8 cellular contexts compared by ENCODE assay signal in the genomic region with DNA sequence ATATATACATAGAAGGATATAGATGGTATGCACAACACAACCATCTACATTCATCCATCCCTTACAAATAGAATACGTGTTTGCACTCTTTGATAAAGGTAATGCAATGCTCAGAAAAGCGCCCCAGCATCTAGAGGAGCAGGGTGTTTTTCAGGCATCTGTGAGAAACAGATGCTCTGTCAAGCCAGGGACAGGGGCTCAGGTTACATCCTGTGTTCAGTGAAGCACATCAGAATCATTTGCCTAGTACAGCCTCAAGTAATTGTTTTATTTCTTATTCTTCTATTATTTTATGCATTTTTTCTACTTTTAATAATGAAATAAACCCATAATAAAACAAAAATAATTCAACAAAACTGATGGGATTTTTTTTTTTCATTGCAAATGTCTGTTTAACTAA. TPM values are rescaled to one million over a fixed set of nuclear protein-coding genes. Genes with fewer than 3 reads are reported as not detected.
DNase-seq lines count a peak whose midpoint lies in the region; ATAC-seq and TF ChIP-seq lines count a peak whose summit lies in the region.

No MANE protein-coding gene starts in this region.

- H3K79me2 ChIP-seq in fibroblast of lung (ENCODE audit: control insufficient read depth, insufficient read depth, low read length): no peaks in the 10 kb centered on the region

- no peak overlapping the region for H3K9ac ChIP-seq in fibroblast of lung (ENCODE audit: insufficient read depth, low read length)

- H4K20me1 ChIP-seq in fibroblast of lung (ENCODE audit: control insufficient read depth, extremely low read depth, insufficient read depth, low read length): no peaks in the 10 kb centered on the region

- DNase-seq in NCI-H1105 treated with DMSO at 0.1 percent for 48 hours (lab: John Stamatoyannopoulos, UW) (peak; percentile 72), fibroblast of lung (ENCODE audit: low read depth in 2 of 2) (peak; percentile 21 to 23), ovary (no peak), immature natural killer cell (no peak), LoVo (ENCODE audit: low spot score) (no peak)
- no peak for DNase-seq in T-helper 2 cell treated with Interferon-gamma antibody and Interleukin-4, amounts not matched to agents 5 μg/mL and 100 μg/mL, for 36 hours (ENCODE audit: low spot score)

- TF ChIP-seq CTCF in fibroblast of lung (conservative IDR thresholded peaks at IDR 0.05 in 1 of 2, IDR thresholded peaks at IDR 0.05 in 1 of 2; ENCODE audit: low read depth in 1 of 2, low read length in 2 of 2): no peak
- TF ChIP-seq CTCF in ovary (IDR thresholded peaks at IDR 0.05): no peak

- no peak overlapping the region for H2AFZ ChIP-seq in fibroblast of lung (ENCODE audit: low read length)

- H3K4me1 ChIP-seq in fibroblast of lung (ENCODE audit: control insufficient read depth, extremely low read depth, insufficient read depth, low read length) (no peaks in the 10 kb centered on the region), ovary (ENCODE audit: insufficient read depth) (no peaks in the 10 kb centered on the region)

- no peaks in the 10 kb centered on the region for H3K36me3 ChIP-seq in fibroblast of lung (ENCODE audit: control insufficient read depth, insufficient read depth, low read length)
- H3K36me3 ChIP-seq in ovary: no peaks in the 10 kb centered on the region

- WGBS in ovary, 3 donors: 44 to 58% (median 51%) methylated on average over 2 of the region's 2 CpGs

- H3K4me3 Mint-ChIP-seq in immature natural killer cell: no peak overlapping the region
- H3K4me3 Mint-ChIP-seq in T-helper 2 cell treated with Interferon-gamma antibody and Interleukin-4, amounts not matched to agents 5 μg/mL and 100 μg/mL, for 36 hours: no peak overlapping the region

- H3K36me3 Mint-ChIP-seq in immature natural killer cell: no peaks in the 10 kb centered on the region
- H3K36me3 Mint-ChIP-seq in T-helper 2 cell treated with Interferon-gamma antibody and Interleukin-4, amounts not matched to agents 5 μg/mL and 100 μg/mL, for 36 hours (ENCODE audit: low read depth): no peaks in the 10 kb centered on the region

- no peaks in the 10 kb centered on the region for H3K9me3 ChIP-seq in fibroblast of lung (ENCODE audit: control insufficient read depth, insufficient read depth, low read depth, low read length)
- no peaks in the 10 kb centered on the region for H3K9me3 ChIP-seq in ovary

- intact Hi-C loops in ovary (cut with DNase I): no loop called here

- H3K4me3 ChIP-seq in fibroblast of lung (replicated peaks in 1 of 4; ENCODE audit: control extremely low read depth in 1 of 4, insufficient read depth in 1 of 4, low read depth in 3 of 4, low read length in 4 of 4) (no peak overlapping the region), ovary (no peak overlapping the region)

- peak; percentile 88 for ATAC-seq in GM18511 (IDR thresholded peaks at IDR 0.05; ENCODE audit: unreplicated experiment)
- peak; percentile 89 for ATAC-seq in GM21825 (IDR thresholded peaks at IDR 0.05; ENCODE audit: unreplicated experiment)

- H3K9me3 Mint-ChIP-seq in immature natural killer cell: no peaks in the 10 kb centered on the region
- no peaks in the 10 kb centered on the region for H3K9me3 Mint-ChIP-seq in T-helper 2 cell treated with Interferon-gamma antibody and Interleukin-4, amounts not matched to agents 5 μg/mL and 100 μg/mL, for 36 hours

- H3K27ac Mint-ChIP-seq in immature natural killer cell: no peak overlapping the region
- no peak overlapping the region for H3K27ac Mint-ChIP-seq in T-helper 2 cell treated with Interferon-gamma antibody and Interleukin-4, amounts not matched to agents 5 μg/mL and 100 μg/mL, for 36 hours

- H3K27ac ChIP-seq in fibroblast of lung (ENCODE audit: insufficient read depth, low read length) (no peak overlapping the region), ovary (no peak overlapping the region)

- TF ChIP-seq POLR2A in ovary (IDR thresholded peaks at IDR 0.05): no peak

- H3K27me3 Mint-ChIP-seq in immature natural killer cell (ENCODE audit: low read depth in 3 of 3): peaks cover 0 to 2% (median 0%) of the 10 kb centered on the region in 3 donors
- H3K27me3 Mint-ChIP-seq in T-helper 2 cell treated with Interferon-gamma antibody and Interleukin-4, amounts not matched to agents 5 μg/mL and 100 μg/mL, for 36 hours (ENCODE audit: low read depth): no peaks in the 10 kb centered on the region

- H3K27me3 ChIP-seq in fibroblast of lung (ENCODE audit: control insufficient read depth, insufficient read depth, low read length): no peaks in the 10 kb centered on the region
- H3K27me3 ChIP-seq in ovary: no peaks in the 10 kb centered on the region

- no peak for TF ChIP-seq EP300 in ovary (IDR thresholded peaks at IDR 0.05)

- no peaks in the 10 kb centered on the region for H3K4me1 Mint-ChIP-seq in immature natural killer cell
- peaks cover 34% of the 10 kb centered on the region for H3K4me1 Mint-ChIP-seq in T-helper 2 cell treated with Interferon-gamma antibody and Interleukin-4, amounts not matched to agents 5 μg/mL and 100 μg/mL, for 36 hours (ENCODE audit: low read depth)

- no peak overlapping the region for H3K4me2 ChIP-seq in fibroblast of lung (ENCODE audit: extremely low read depth, insufficient read depth, low read length)

RNA-seq across cellular contexts. Expression of a gene that starts 50.5 kb away (rescaled TPM):
- total RNA-seq in fibroblast of lung: 216 and 332 TPM in 2 replicates
- 216 and 407 TPM in 2 replicates for polyA plus RNA-seq in fibroblast of lung
- polyA plus RNA-seq in fibroblast of lung (2012): 128 and 309 TPM in 2 replicates
- polyA minus RNA-seq in fibroblast of lung (ENCODE audit: low replicate concordance): 45.1 and 68.8 TPM in 2 replicates
- 100 to 1,000 TPM in 4 of 7 donors, 10 to 100 TPM in 3; 85.1 to 204 (median 116) TPM for total RNA-seq in ovary
- polyA plus RNA-seq in ovary: 100 to 1,000 TPM in 1 of 2 donors, 10 to 100 TPM in 1; 41.6 to 165 TPM
- 10 to 100 TPM; 28.7 to 62.2 (median 34.3) TPM for polyA plus RNA-seq in immature natural killer cell

Comparison
In these comparisons a context has a peak if more than half of its experiments do, and no peak if none do; other contexts are left out.
1. DNase-seq: peak in NCI-H1105 treated with DMSO at 0.1 percent for 48 hours (single experiment) and fibroblast of lung (2 of 2); none in ovary (0 of 5), immature natural killer cell (0 of 3), T-helper 2 cell treated with Interferon-gamma antibody and Interleukin-4, amounts not matched to agents 5 μg/mL and 100 μg/mL, for 36 hours (single experiment) and LoVo (single experiment).